1 cellular context compared by ENCODE assay signal in genomic region chr2:120403261-120403660, GRCh38.
TF ChIP-seq lines count a peak whose summit lies in the region.

No MANE protein-coding gene starts in this region.

TF ChIP-seq in H1, 55 proteins besides CTCF, POLR2A, EP300 and RAD21:
- TF ChIP-seq SIN3A (conservative IDR thresholded peaks at IDR 0.05 in 1 of 2, IDR thresholded peaks at IDR 0.05 in 1 of 2; ENCODE audit: low read depth in 1 of 2, low read length in 2 of 2) = no peak
- no peak for TF ChIP-seq JUN (IDR thresholded peaks at IDR 0.05; ENCODE audit: low read depth, low read length)
- TF ChIP-seq KDM5A (IDR thresholded peaks at IDR 0.05; ENCODE audit: low read length) = no peak
- TF ChIP-seq HDAC6 (IDR thresholded peaks at IDR 0.05; ENCODE audit: low read depth, low read length) = no peak
- no peak for TF ChIP-seq TCF12 (IDR thresholded peaks at IDR 0.05; ENCODE audit: low read depth, low read length)
- TF ChIP-seq BACH1 (IDR thresholded peaks at IDR 0.05; ENCODE audit: low read length) = no peak
- TF ChIP-seq RXRA (IDR thresholded peaks at IDR 0.05; ENCODE audit: insufficient read depth, low read depth, low read length) = no peak
- TF ChIP-seq ASH2L (IDR thresholded peaks at IDR 0.05; ENCODE audit: low read length) = no peak
- TF ChIP-seq SIX5 (IDR thresholded peaks at IDR 0.05; ENCODE audit: low read depth, low read length) = no peak
- no peak for TF ChIP-seq MAFK (IDR thresholded peaks at IDR 0.05; ENCODE audit: low read depth, low read length)
- no peak for TF ChIP-seq EZH2 (IDR thresholded peaks at IDR 0.05; ENCODE audit: low read depth, low read length, severe bottlenecking)
- TF ChIP-seq TBP (IDR thresholded peaks at IDR 0.05; ENCODE audit: low read depth, low read length) = no peak
- no peak for TF ChIP-seq SAP30 (IDR thresholded peaks at IDR 0.05; ENCODE audit: insufficient read depth, insufficient replicate concordance, low read length)
- no peak for TF ChIP-seq YY1 (IDR thresholded peaks at IDR 0.05; ENCODE audit: low read depth, low read length)
- TF ChIP-seq EGR1 (IDR thresholded peaks at IDR 0.05; ENCODE audit: borderline replicate concordance, low read depth, low read length) = no peak
- TF ChIP-seq NANOG (IDR thresholded peaks at IDR 0.05; ENCODE audit: insufficient read depth, low read depth, low read length, poor library complexity, severe bottlenecking) = no peak
- no peak for TF ChIP-seq E2F6 (IDR thresholded peaks at IDR 0.05)
- no peak for TF ChIP-seq SIRT6 (IDR thresholded peaks at IDR 0.05; ENCODE audit: low read length)
- TF ChIP-seq FOSL1 (IDR thresholded peaks at IDR 0.05; ENCODE audit: insufficient read depth, low read depth, low read length) = no peak
- no peak for TF ChIP-seq TAF1 (IDR thresholded peaks at IDR 0.05; ENCODE audit: low read depth, low read length)
TF ChIP-seq in H1: peak in this region for 0.
